ENCODE assay signal across 34 cellular contexts in the genomic region with DNA sequence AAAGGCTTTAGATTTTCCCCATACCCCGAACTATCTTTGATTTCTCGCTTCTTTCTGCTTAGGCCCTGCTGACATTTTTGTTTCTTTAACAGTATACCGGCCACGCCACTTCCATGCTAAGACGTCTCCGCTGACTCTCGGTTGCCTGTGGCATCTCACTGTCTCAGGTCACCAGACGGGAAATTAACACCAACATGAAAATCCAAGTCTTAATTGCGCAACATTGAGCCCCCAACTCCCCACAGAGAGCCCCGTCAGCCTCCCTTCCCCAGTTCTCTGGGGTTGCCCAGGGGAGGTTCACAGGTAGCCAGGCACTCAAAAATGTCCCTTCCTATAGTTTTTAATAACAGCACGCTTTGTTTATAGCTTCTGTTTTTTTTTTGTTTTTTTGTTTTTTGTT. TPM values are rescaled to one million over a fixed set of nuclear protein-coding genes. Genes with fewer than 3 reads are reported as not detected.
"Had no signal": no experiment of that assay in that cellular context is flagged by ENCODE, and none has a peak within 500 bp of the region (broad histone marks: within the 10 kb centered on the region; RNA-seq: fewer than 3 reads in every experiment).

No MANE protein-coding gene starts in this region.

- H3K4me1 Mint-ChIP-seq: natural killer cell; nephron; stimulated activated memory B cell treated with anti-CD40 and anti-IgM and Interleukin-4, amounts not matched to agents 10 μg/mL and 1 μg/mL and 100 μg/mL, for 72 hours had no signal

- H3K4me1 ChIP-seq: parathyroid adenoma, psoas muscle, spleen, testis, transverse colon, upper lobe of right lung, uterus had no signal

- ATAC-seq: naive thymus-derived CD4-positive, alpha-beta T cell; natural killer cell; psoas muscle; right cardiac atrium; sciatic nerve; stimulated activated memory B cell treated with anti-CD40 and anti-IgM and Interleukin-4, amounts not matched to agents 10 μg/mL and 1 μg/mL and 100 μg/mL, for 72 hours; stimulated activated naive CD8-positive, alpha-beta T cell treated with anti-CD3 and anti-CD28 coated beads, Interleukin-15, amount 100 ng/mL, for 72 hours; stimulated activated naive CD8-positive, alpha-beta T cell treated with anti-CD3 and anti-CD28 coated beads, Interleukin-15, Interleukin-2, amounts not matched to agents 100 U/mL and 50 U/mL, for 24 hours; upper lobe of right lung had no signal

- H3K9me3 Mint-ChIP-seq: naive thymus-derived CD4-positive, alpha-beta T cell; natural killer cell; nephron; stimulated activated memory B cell treated with anti-CD40 and anti-IgM and Interleukin-4, amounts not matched to agents 10 μg/mL and 1 μg/mL and 100 μg/mL, for 72 hours; stimulated activated naive CD8-positive, alpha-beta T cell treated with anti-CD3 and anti-CD28 coated beads, Interleukin-15, amount 100 ng/mL, for 72 hours; type B pancreatic cell had no signal

- H3K9ac ChIP-seq: parathyroid adenoma had no signal

- H3K36me3 Mint-ChIP-seq: naive thymus-derived CD4-positive, alpha-beta T cell; natural killer cell; stimulated activated memory B cell treated with anti-CD40 and anti-IgM and Interleukin-4, amounts not matched to agents 10 μg/mL and 1 μg/mL and 100 μg/mL, for 72 hours; type B pancreatic cell had no signal

- H3K27ac ChIP-seq: neutrophil, ovary, parathyroid adenoma, psoas muscle, skin epidermis, spleen, suprapubic skin, testis, tibial artery, transverse colon, upper lobe of right lung, uterus had no signal

- H3K27me3 ChIP-seq: neutrophil, ovary, spleen, suprapubic skin, testis, tibial artery, transverse colon, upper lobe of right lung, uterus had no signal

- H3K36me3 ChIP-seq: neutrophil, ovary, spleen, suprapubic skin, tibial artery, transverse colon, upper lobe of right lung, uterus had no signal

- H3K27me3 Mint-ChIP-seq: naive thymus-derived CD4-positive, alpha-beta T cell; progenitor cell of endocrine pancreas; stimulated activated naive CD8-positive, alpha-beta T cell treated with anti-CD3 and anti-CD28 coated beads, Interleukin-15, amount 100 ng/mL, for 72 hours; type B pancreatic cell had no signal

- H3K4me3 Mint-ChIP-seq: naive thymus-derived CD4-positive, alpha-beta T cell; natural killer cell; nephron; stimulated activated memory B cell treated with anti-CD40 and anti-IgM and Interleukin-4, amounts not matched to agents 10 μg/mL and 1 μg/mL and 100 μg/mL, for 72 hours; stimulated activated naive CD8-positive, alpha-beta T cell treated with anti-CD3 and anti-CD28 coated beads, Interleukin-15, amount 100 ng/mL, for 72 hours; type B pancreatic cell had no signal

- H3K9me3 ChIP-seq: neutrophil, ovary, psoas muscle, spleen, suprapubic skin, testis, tibial artery, transverse colon, upper lobe of right lung, uterus had no signal

- H2AFZ ChIP-seq: parathyroid adenoma had no signal

- H3K79me2 ChIP-seq: parathyroid adenoma had no signal

- H3K27ac Mint-ChIP-seq: natural killer cell; nephron; progenitor cell of endocrine pancreas; stimulated activated memory B cell treated with anti-CD40 and anti-IgM and Interleukin-4, amounts not matched to agents 10 μg/mL and 1 μg/mL and 100 μg/mL, for 72 hours; type B pancreatic cell had no signal

- H3K4me3 ChIP-seq: ovary, psoas muscle, skin epidermis, smooth muscle cell, spleen, suprapubic skin, testis, tibial artery, transverse colon, upper lobe of right lung, uterus had no signal

- DNase-seq: naive thymus-derived CD4-positive, alpha-beta T cell; natural killer cell; nucleus accumbens; ovary; psoas muscle; right cardiac atrium; spleen; stimulated activated CD4-positive, alpha-beta T cell treated with anti-CD3 and anti-CD28 coated beads, Interleukin-12 subunit alpha, Interleukin-12 subunit beta, amount 100 ng/mL, for 4 hours; stimulated activated CD4-positive, alpha-beta T cell treated with anti-CD3 and anti-CD28 coated beads, Interleukin-1b, Interleukin-23, amount 100 ng/mL, for 48 hours; stimulated activated CD4-positive, alpha-beta T cell treated with anti-CD3 and anti-CD28 coated beads, Interleukin-4, amount 100 ng/mL, for 1 hour; stimulated activated CD4-positive, alpha-beta T cell treated with anti-CD3 and anti-CD28 coated beads, Interleukin-4, amount 100 ng/mL, for 4 hours; stimulated activated CD8-positive, alpha-beta memory T cell treated with anti-CD3 and anti-CD28 coated beads, Interleukin-4, amount 100 ng/mL, for 48 hours; stimulated activated naive CD4-positive, alpha-beta T cell; stimulated activated naive CD8-positive, alpha-beta T cell treated with anti-CD3 and anti-CD28 coated beads, Interleukin-15, amount 100 ng/mL, for 72 hours; stimulated activated naive CD8-positive, alpha-beta T cell treated with anti-CD3 and anti-CD28 coated beads, Interleukin-15, Interleukin-2, amounts not matched to agents 100 U/mL and 50 U/mL, for 24 hours; substantia nigra; testis; tibial artery; transverse colon; upper lobe of right lung; uterus had no signal

- H3K4me2 ChIP-seq: smooth muscle cell had no signal

RNA-seq across cellular contexts. Expression of a gene that starts 30.2 kb away (rescaled TPM):
- total RNA-seq: omental fat pad, progenitor cell of endocrine pancreas, psoas muscle, renal cortical epithelial cell, right cardiac atrium, sciatic nerve, smooth muscle cell, transverse colon, upper lobe of right lung had no signal
- polyA plus RNA-seq: naive thymus-derived CD4-positive, alpha-beta T cell; neural cell; ovary; right cardiac atrium; smooth muscle cell had no signal

RNA-seq across cellular contexts. Expression of a gene that starts 49.1 kb away (rescaled TPM):
- polyA plus RNA-seq: smooth muscle cell had no signal
